Comparison of ENCODE assay signal across 17 cellular contexts in the genomic region with DNA sequence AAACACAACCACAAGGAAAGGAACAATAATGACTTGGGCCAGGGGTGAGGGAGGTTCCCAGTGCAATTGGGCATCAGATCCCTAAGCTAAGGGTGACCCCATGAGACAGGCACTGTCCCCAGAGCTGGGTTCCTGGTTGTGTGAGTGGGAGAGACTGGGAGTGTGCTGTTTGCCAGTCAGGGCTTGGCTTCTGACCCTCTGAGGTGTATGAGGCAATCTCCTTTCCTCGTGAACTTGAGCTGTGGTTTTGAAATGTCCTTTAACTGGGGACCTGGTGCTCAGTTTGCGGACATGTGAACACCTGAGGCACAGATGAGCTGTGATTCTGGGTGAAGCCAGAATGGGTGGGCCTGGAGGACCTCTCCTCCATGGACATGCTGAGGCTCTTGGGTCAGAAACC.
"Had no signal": no experiment of that assay in that cellular context is flagged by ENCODE, and none has a peak within 500 bp of the region (broad histone marks: within the 10 kb centered on the region; RNA-seq: fewer than 3 reads in every experiment).

No MANE protein-coding gene starts in this region.

- H3K27me3 Mint-ChIP-seq: activated CD8-positive, alpha-beta T cell treated with anti-CD3 and anti-CD28 coated beads for 36 hours; activated naive CD4-positive, alpha-beta T cell treated with anti-CD3 and anti-CD28 coated beads, Interleukin-2, amount 50 U/mL, for 24 hours; T-helper 17 cell had no signal

- H3K27ac Mint-ChIP-seq: activated CD8-positive, alpha-beta T cell treated with anti-CD3 and anti-CD28 coated beads for 36 hours; activated naive CD4-positive, alpha-beta T cell treated with anti-CD3 and anti-CD28 coated beads, Interleukin-2, amount 50 U/mL, for 24 hours; nephron progenitor cell; T-helper 17 cell had no signal

- ATAC-seq: activated CD8-positive, alpha-beta T cell treated with anti-CD3 and anti-CD28 coated beads for 36 hours; activated T-cell treated with anti-CD3 and anti-CD28 coated beads, Interleukin-2, amount 50 U/mL, for 4 hours; sciatic nerve; T-helper 17 cell had no signal

- H3K27me3 ChIP-seq: adrenal gland, esophagus squamous epithelium, stomach, testis, upper lobe of left lung had no signal

- H3K4me3 ChIP-seq: adrenal gland, esophagus squamous epithelium, psoas muscle, stomach, testis, upper lobe of left lung had no signal

- H3K9me3 ChIP-seq: adrenal gland, esophagus squamous epithelium, psoas muscle, stomach, testis, upper lobe of left lung had no signal

- H3K4me3 Mint-ChIP-seq: activated CD8-positive, alpha-beta T cell treated with anti-CD3 and anti-CD28 coated beads for 36 hours; activated naive CD4-positive, alpha-beta T cell treated with anti-CD3 and anti-CD28 coated beads, Interleukin-2, amount 50 U/mL, for 24 hours; activated T-cell treated with anti-CD3 and anti-CD28 coated beads, Interleukin-2, amount 50 U/mL, for 4 hours; nephron progenitor cell; T-helper 17 cell had no signal

- H3K27ac ChIP-seq: psoas muscle, testis had no signal

- DNase-seq: activated CD4-positive, alpha-beta T cell treated with anti-CD3 and anti-CD28 coated beads for 48 hours; activated CD8-positive, alpha-beta T cell treated with anti-CD3 and anti-CD28 coated beads for 36 hours; activated effector memory CD4-positive, alpha-beta T cell treated with anti-CD3 and anti-CD28 coated beads, Interleukin-2, amount 50 U/mL, for 16 hours; activated T-cell treated with anti-CD3 and anti-CD28 coated beads, Interleukin-2, amount 50 U/mL, for 4 hours; adrenal gland; effector CD4-positive, alpha-beta T cell; esophagus squamous epithelium; glutamatergic neuron; nephron progenitor cell; psoas muscle; stimulated activated CD4-positive, alpha-beta T cell treated with anti-CD3 and anti-CD28 coated beads, Interleukin-1b, Interleukin-23, amount 100 ng/mL, for 48 hours; stomach; T-helper 17 cell; testis had no signal

- H3K9me3 Mint-ChIP-seq: activated CD8-positive, alpha-beta T cell treated with anti-CD3 and anti-CD28 coated beads for 36 hours; activated naive CD4-positive, alpha-beta T cell treated with anti-CD3 and anti-CD28 coated beads, Interleukin-2, amount 50 U/mL, for 24 hours had no signal

- H3K4me1 Mint-ChIP-seq: activated naive CD4-positive, alpha-beta T cell treated with anti-CD3 and anti-CD28 coated beads, Interleukin-2, amount 50 U/mL, for 24 hours had no signal

- H3K36me3 ChIP-seq: adrenal gland, esophagus squamous epithelium, stomach, upper lobe of left lung had no signal
